13 cellular contexts compared by ENCODE assay signal in genomic region chr17:5370411-5370810, GRCh38. TPM values are rescaled to one million over a fixed set of nuclear protein-coding genes. Genes with fewer than 3 reads are reported as not detected.
DNase-seq lines count a peak whose midpoint lies in the region; ATAC-seq and TF ChIP-seq lines count a peak whose summit lies in the region.
"Had no signal": no experiment of that assay in that cellular context is flagged by ENCODE, and none has a peak within 500 bp of the region (broad histone marks: within the 10 kb centered on the region; RNA-seq: fewer than 3 reads in every experiment).

No MANE protein-coding gene starts in this region.

- no peak overlapping the region for H3K27ac ChIP-seq in OCI-LY7 (ENCODE audit: low read depth, low read length, poor library complexity, severe bottlenecking)

- ATAC-seq in T-helper 17 cell, result no peak

- POLR2A ChIA-PET in OCI-LY7 (lab: Charles Lee), result no interaction called here

- no peaks in the 10 kb centered on the region for H3K9me3 Mint-ChIP-seq in activated naive CD4-positive, alpha-beta T cell treated with anti-CD3 and anti-CD28 coated beads, Interleukin-2, amount 50 U/mL, for 24 hours
- H3K9me3 Mint-ChIP-seq in endothelial cell (ENCODE audit: unreplicated experiment), result no peaks in the 10 kb centered on the region

- H3K4me3 Mint-ChIP-seq in activated naive CD4-positive, alpha-beta T cell treated with anti-CD3 and anti-CD28 coated beads, Interleukin-2, amount 50 U/mL, for 24 hours, result no peak overlapping the region
- H3K4me3 Mint-ChIP-seq in T-helper 17 cell (no peak overlapping the region), endothelial cell (ENCODE audit: unreplicated experiment) (no peak overlapping the region)

- H3K27me3 Mint-ChIP-seq in activated naive CD4-positive, alpha-beta T cell treated with anti-CD3 and anti-CD28 coated beads, Interleukin-2, amount 50 U/mL, for 24 hours, result no peaks in the 10 kb centered on the region
- H3K27me3 Mint-ChIP-seq in T-helper 17 cell (no peaks in the 10 kb centered on the region), endothelial cell (ENCODE audit: unreplicated experiment) (peaks cover 2% of the 10 kb centered on the region)

- H3K4me1 Mint-ChIP-seq in activated naive CD4-positive, alpha-beta T cell treated with anti-CD3 and anti-CD28 coated beads, Interleukin-2, amount 50 U/mL, for 24 hours, result no peaks in the 10 kb centered on the region
- peaks cover 2% of the 10 kb centered on the region for H3K4me1 Mint-ChIP-seq in T-helper 17 cell
- H3K4me1 Mint-ChIP-seq in endothelial cell (ENCODE audit: unreplicated experiment), result no peaks in the 10 kb centered on the region

- H3K36me3 Mint-ChIP-seq in activated naive CD4-positive, alpha-beta T cell treated with anti-CD3 and anti-CD28 coated beads, Interleukin-2, amount 50 U/mL, for 24 hours, result peaks cover 13% of the 10 kb centered on the region
- H3K36me3 Mint-ChIP-seq in T-helper 17 cell (ENCODE audit: low read depth) (peaks cover 3% of the 10 kb centered on the region), endothelial cell (ENCODE audit: low read depth, unreplicated experiment) (peaks cover 37% of the 10 kb centered on the region)

- CTCF ChIA-PET in OCI-LY7 (lab: Charles Lee; ENCODE audit: unreplicated experiment), result no interaction called here

- TF ChIP-seq CTCF in endothelial cell (IDR thresholded peaks at IDR 0.05; ENCODE audit: unreplicated experiment) (no peak), GM10266 (IDR thresholded peaks at IDR 0.05; ENCODE audit: control insufficient read depth, insufficient read depth, low read depth, missing control alignments) (no peak), OCI-LY7 (conservative IDR thresholded peaks at IDR 0.05; ENCODE audit: low read length) (no peak)

- no peaks in the 10 kb centered on the region for H3K9me2 ChIP-seq in OCI-LY7 (ENCODE audit: insufficient read depth, low read length)

- H3K4me1 ChIP-seq in OCI-LY7 (ENCODE audit: insufficient read depth, low read length, poor library complexity, severe bottlenecking), result peaks cover 16% of the 10 kb centered on the region

- H3K79me2 ChIP-seq in OCI-LY7 (ENCODE audit: insufficient read depth, low read depth, low read length), result no peaks in the 10 kb centered on the region

- H3K27ac Mint-ChIP-seq in activated naive CD4-positive, alpha-beta T cell treated with anti-CD3 and anti-CD28 coated beads, Interleukin-2, amount 50 U/mL, for 24 hours, result peak overlapping the region; percentile 8
- H3K27ac Mint-ChIP-seq in T-helper 17 cell (peak overlapping the region; percentile 41), endothelial cell (ENCODE audit: unreplicated experiment) (peak overlapping the region; percentile 4)

- H2AFZ ChIP-seq in OCI-LY7 (ENCODE audit: low read length), result no peak overlapping the region

- intact Hi-C loops in OCI-LY7 (cut with micrococcal nuclease; ENCODE audit: unreplicated experiment), result no loop called here

- H3K36me3 ChIP-seq in OCI-LY7 (ENCODE audit: insufficient read depth, low read length), result peaks cover 91% of the 10 kb centered on the region

- no peaks in the 10 kb centered on the region for H4K20me1 ChIP-seq in OCI-LY7 (ENCODE audit: insufficient read depth, low read length)

- H3K4me3 ChIP-seq in OCI-LY7 (ENCODE audit: low read depth, low read length, poor library complexity, severe bottlenecking), result no peak overlapping the region

- no TSS peak for BruUV-seq in OCI-LY7 (replicated peaks; lab: Mats Ljungman, UMichigan)

- H3K4me2 ChIP-seq in OCI-LY7 (ENCODE audit: low read length), result no peak overlapping the region

- DNase-seq in activated naive CD4-positive, alpha-beta T cell treated with Interleukin-2 at 50 U/mL for 16 hours, result no peak
- DNase-seq in T-helper 17 cell (no peak), endothelial cell (ENCODE audit: low spot score) (no peak), GM10266 (ENCODE audit: extremely low spot score) (no peak), OCI-LY7 (ENCODE audit: low spot score) (no peak)
- DNase-seq in stimulated activated CD4-positive, alpha-beta T cell treated with anti-CD3 and anti-CD28 coated beads, Interleukin-4, amount 100 ng/mL, for 1 hour, result no peak
- DNase-seq: NCI-H1092 treated with DMSO at 0.1 percent for 48 hours; NCI-H2081 treated with DMSO at 0.1 percent for 48 hours; NCI-H446 treated with DMSO at 0.1 percent for 48 hours; NCI-H69; NK-92 treated with Interleukin-12 subunit alpha and Interleukin-12 subunit beta, amount 100 ng/mL, for 24 hours; SHP77 had no signal

- H3K9me3 ChIP-seq in T-helper 17 cell (ENCODE audit: control insufficient read depth, low read length, poor library complexity, severe bottlenecking) (no peaks in the 10 kb centered on the region), OCI-LY7 (ENCODE audit: low read length) (no peaks in the 10 kb centered on the region)

RNA-seq across cellular contexts. Expression of gene NUP88, which starts 49.1 kb away (rescaled TPM):
- total RNA-seq in T-helper 17 cell (100 to 1,000 TPM; 118 to 130 TPM), endothelial cell (ENCODE audit: unreplicated experiment) (42.4 TPM), OCI-LY7 (2022) (262 and 267 TPM in 2 replicates)
- total RNA-seq in OCI-LY7 (2014; rRNA removed; shearing (Covaris generic)), result 214 and 238 TPM in 2 replicates

RNA-seq across cellular contexts. Expression of gene RPAIN, which starts 49.6 kb away (rescaled TPM):
- total RNA-seq in T-helper 17 cell, result 10 to 100 TPM; 57.7 to 72.7 TPM
- 47.7 TPM for total RNA-seq in endothelial cell (ENCODE audit: unreplicated experiment)
- 86.3 and 99.6 TPM in 2 replicates for total RNA-seq in OCI-LY7 (2014; rRNA removed; shearing (Covaris generic))
- total RNA-seq in OCI-LY7 (2022), result 88.9 and 108 TPM in 2 replicates
